ENCODE assay signal across 1 cellular context in the genomic region with DNA sequence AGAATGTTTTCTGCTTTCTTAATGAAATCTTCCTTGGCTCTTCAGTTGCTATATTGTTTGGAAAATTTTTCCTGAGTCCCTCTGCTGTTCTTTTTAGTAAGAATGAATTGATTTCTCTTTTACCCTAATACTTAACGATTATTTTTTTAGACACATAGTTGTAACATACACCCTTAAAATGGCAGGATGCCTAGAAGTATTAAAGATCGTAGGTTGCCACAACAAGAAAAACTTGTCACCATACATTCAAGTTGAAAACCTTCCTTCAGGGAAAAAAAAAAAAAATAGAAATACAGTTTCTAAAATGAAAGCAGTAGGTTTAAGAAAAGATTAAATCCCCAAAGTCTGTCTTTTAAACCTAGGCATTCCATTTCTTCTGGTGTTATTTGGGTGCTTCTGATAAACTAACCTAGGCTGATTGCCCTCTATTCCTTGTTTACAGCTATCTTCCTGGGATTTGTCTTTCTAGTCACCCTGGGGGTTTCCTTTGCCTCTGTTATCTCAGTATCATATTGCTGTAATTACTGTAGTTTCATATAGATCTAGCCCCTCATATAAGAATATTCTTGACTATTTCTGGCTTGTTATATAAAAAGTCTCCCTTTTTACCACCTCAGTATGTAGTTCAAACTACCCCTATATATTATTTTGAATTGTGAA.
TF ChIP-seq lines count a peak whose summit lies in the region.

No MANE protein-coding gene starts in this region.

TF ChIP-seq in HEK293, 187 proteins besides CTCF, POLR2A, EP300 and RAD21 (continued from another document):
- TF ChIP-seq ZBTB20 (tag by site-specific recombination; IDR thresholded peaks at IDR 0.05) (no peak), IKZF3 (tag by site-specific recombination; IDR thresholded peaks at IDR 0.05) (peak; percentile 82), FEZF1 (tag by site-specific recombination; IDR thresholded peaks at IDR 0.05) (no peak), ZNF660 (tag by site-specific recombination; IDR thresholded peaks at IDR 0.05) (0 out of 2 replicates have a peak, but pooled peaks have one; percentile 21)
- TF ChIP-seq, protein P1, sequence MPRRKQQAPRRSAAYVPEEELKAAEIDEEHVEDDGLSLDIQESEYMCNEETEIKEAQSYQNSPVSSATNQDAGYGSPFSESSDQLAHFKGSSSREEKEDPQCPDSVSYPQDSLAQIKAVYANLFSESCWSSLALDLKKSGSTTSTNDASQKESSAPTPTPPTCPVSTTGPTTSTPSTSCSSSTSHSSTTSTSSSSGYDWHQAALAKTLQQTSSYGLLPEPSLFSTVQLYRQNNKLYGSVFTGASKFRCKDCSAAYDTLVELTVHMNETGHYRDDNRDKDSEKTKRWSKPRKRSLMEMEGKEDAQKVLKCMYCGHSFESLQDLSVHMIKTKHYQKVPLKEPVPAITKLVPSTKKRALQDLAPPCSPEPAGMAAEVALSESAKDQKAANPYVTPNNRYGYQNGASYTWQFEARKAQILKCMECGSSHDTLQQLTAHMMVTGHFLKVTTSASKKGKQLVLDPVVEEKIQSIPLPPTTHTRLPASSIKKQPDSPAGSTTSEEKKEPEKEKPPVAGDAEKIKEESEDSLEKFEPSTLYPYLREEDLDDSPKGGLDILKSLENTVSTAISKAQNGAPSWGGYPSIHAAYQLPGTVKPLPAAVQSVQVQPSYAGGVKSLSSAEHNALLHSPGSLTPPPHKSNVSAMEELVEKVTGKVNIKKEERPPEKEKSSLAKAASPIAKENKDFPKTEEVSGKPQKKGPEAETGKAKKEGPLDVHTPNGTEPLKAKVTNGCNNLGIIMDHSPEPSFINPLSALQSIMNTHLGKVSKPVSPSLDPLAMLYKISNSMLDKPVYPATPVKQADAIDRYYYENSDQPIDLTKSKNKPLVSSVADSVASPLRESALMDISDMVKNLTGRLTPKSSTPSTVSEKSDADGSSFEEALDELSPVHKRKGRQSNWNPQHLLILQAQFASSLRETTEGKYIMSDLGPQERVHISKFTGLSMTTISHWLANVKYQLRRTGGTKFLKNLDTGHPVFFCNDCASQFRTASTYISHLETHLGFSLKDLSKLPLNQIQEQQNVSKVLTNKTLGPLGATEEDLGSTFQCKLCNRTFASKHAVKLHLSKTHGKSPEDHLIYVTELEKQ (tag by site-specific recombination; IDR thresholded peaks at IDR 0.05; ENCODE audit: borderline replicate concordance) = no peak
